9 cellular contexts compared by ENCODE assay signal in genomic region chr11:45293566-45294192, GRCh38. TPM values are rescaled to one million over a fixed set of nuclear protein-coding genes. Genes with fewer than 3 reads are reported as not detected.
DNase-seq lines count a peak whose midpoint lies in the region; ATAC-seq, FAIRE-seq and TF ChIP-seq lines count a peak whose summit lies in the region.
"Not testable (repeated sequence)": the region's sequence is repeated elsewhere in the genome, so short reads cannot be mapped to it uniquely, and the experiment has no call there.
"Had no signal": no experiment of that assay in that cellular context is flagged by ENCODE, and none has a peak within 500 bp of the region (broad histone marks: within the 10 kb centered on the region; RNA-seq: fewer than 3 reads in every experiment).

No MANE protein-coding gene starts in this region.

- intact Hi-C loops in lower lobe of right lung (cut with DNase I): loop anchor here (5.0 kb wide), 1 partner anchor 181 kb away; no protein-coding TSS in a partner anchor

- H3K27me3 ChIP-seq in BJ (ENCODE audit: control insufficient read depth, insufficient read depth, low read length): not testable (repeated sequence)
- H3K27me3 ChIP-seq in lower lobe of right lung (ENCODE audit: low read depth): peaks cover 17% of the 10 kb centered on the region

- peak; percentile 76 to 83 for ATAC-seq in lower lobe of right lung

- peak; percentile 10 for DNase-seq in BJ (ENCODE audit: low read depth)
- peak; percentile 80 for DNase-seq in GM20000 (ENCODE audit: low spot score)
- peak; percentile 73 to 90 (median 79) for DNase-seq in NCI-H1417 (lab: John Stamatoyannopoulos, UW)
- peak; percentile 79 to 89 for DNase-seq in SHP77 (lab: John Stamatoyannopoulos, UW)
- peak; percentile 64 for DNase-seq in activated T-cell treated with anti-CD3 and anti-CD28 coated beads, Interleukin-2, amount 50 U/mL, for 24 hours
- DNase-seq in lower lobe of right lung: peak; percentile 74
- DNase-seq in stimulated activated CD4-positive, alpha-beta T cell treated with anti-CD3 and anti-CD28 coated beads, Interleukin-4, amount 100 ng/mL, for 1 hour: peak; percentile 62

- not testable (repeated sequence) for H3K4me3 Mint-ChIP-seq in activated T-cell treated with anti-CD3 and anti-CD28 coated beads, Interleukin-2, amount 50 U/mL, for 24 hours

- not testable (repeated sequence) for H3K4me1 Mint-ChIP-seq in activated T-cell treated with anti-CD3 and anti-CD28 coated beads, Interleukin-2, amount 50 U/mL, for 24 hours (ENCODE audit: low read depth)

- FAIRE-seq in endometrium (lab: Jason Lieb, UNC): peak; percentile 71

- peaks cover 62% of the 10 kb centered on the region for H3K27me3 Mint-ChIP-seq in activated T-cell treated with anti-CD3 and anti-CD28 coated beads, Interleukin-2, amount 50 U/mL, for 24 hours

- peak; percentile 67 for TF ChIP-seq CTCF in BJ (IDR thresholded peaks at IDR 0.05; ENCODE audit: insufficient read depth, low read depth, low read length)
- peak; percentile 43 for TF ChIP-seq CTCF in GM20000 (IDR thresholded peaks at IDR 0.05; ENCODE audit: extremely low read depth, missing control alignments)
- TF ChIP-seq CTCF in lower lobe of right lung (IDR thresholded peaks at IDR 0.05): peak; percentile 63

- not testable (repeated sequence) for H3K27ac ChIP-seq in lower lobe of right lung

- H3K36me3 ChIP-seq in BJ (ENCODE audit: control insufficient read depth, insufficient read depth, low read length); lower lobe of right lung: not testable (repeated sequence)

- POLR2A ChIA-PET in BJ (lab: Charles Lee): not testable (repeated sequence)

- not testable (repeated sequence) for H3K4me3 ChIP-seq in BJ (ENCODE audit: low read depth, low read length); lower lobe of right lung

- H3K4me1 ChIP-seq in lower lobe of right lung: not testable (repeated sequence)

- CTCF ChIA-PET in BJ (lab: Yijun Ruan, JAX): interaction anchor here (1.0 to 3.0 kb wide), 6 partner anchors 19 to 506 kb away, joined by 3 to 50 read pairs (median 4); no protein-coding TSS in a partner anchor

- not testable (repeated sequence) for H3K9me3 Mint-ChIP-seq in activated T-cell treated with anti-CD3 and anti-CD28 coated beads, Interleukin-2, amount 50 U/mL, for 24 hours

- not testable (repeated sequence) for H3K9me3 ChIP-seq in lower lobe of right lung

- not testable (repeated sequence) for H3K27ac Mint-ChIP-seq in activated T-cell treated with anti-CD3 and anti-CD28 coated beads, Interleukin-2, amount 50 U/mL, for 24 hours

- H3K36me3 Mint-ChIP-seq in activated T-cell treated with anti-CD3 and anti-CD28 coated beads, Interleukin-2, amount 50 U/mL, for 24 hours (ENCODE audit: low read depth): not testable (repeated sequence)

RNA-seq across cellular contexts. Expression of gene SYT13, which starts 7.5 kb away (rescaled TPM):
- polyA plus RNA-seq in BJ (2011; rRNA removed): not detected in 2 replicates
- not detected in 2 replicates for polyA minus RNA-seq in BJ (2011; rRNA and poly(A)+ RNA removed)
- total RNA-seq in lower lobe of right lung: not detected
- total RNA-seq: natural killer cell treated with Interleukin-12 subunit alpha and Interleukin-12 subunit beta and Interleukin-15 and Interleukin-18, amount 100 ng/mL, for 72 hours had no signal

Comparison
In these comparisons a context has a peak if more than half of its experiments do, and no peak if none do; other contexts are left out.
1. DNase-seq: peak in every context shown above with its lines; median percentile 84 in SHP77; 80 in GM20000; 79 in NCI-H1417; 74 in lower lobe of right lung; 64 in activated T-cell treated with anti-CD3 and anti-CD28 coated beads, Interleukin-2, amount 50 U/mL, for 24 hours; 62 in stimulated activated CD4-positive, alpha-beta T cell treated with anti-CD3 and anti-CD28 coated beads, Interleukin-4, amount 100 ng/mL, for 1 hour; 10 in BJ.